Comparison of ENCODE assay signal across 8 cellular contexts in genomic region chr7:44986218-44987053, GRCh38. TPM values are rescaled to one million over a fixed set of nuclear protein-coding genes. Genes with fewer than 3 reads are reported as not detected.
A peak's percentile ranks its signal among the peaks of the same experiment; 100 is the strongest.
DNase-seq lines count a peak whose midpoint lies in the region; ATAC-seq and TF ChIP-seq lines count a peak whose summit lies in the region.

No MANE protein-coding gene starts in this region.

- peaks cover 3% of the 10 kb centered on the region for H3K36me3 ChIP-seq in kidney epithelial cell (ENCODE audit: control insufficient read depth, insufficient read depth, low read length)

- ATAC-seq in GM18909 (IDR thresholded peaks at IDR 0.05; ENCODE audit: poor library complexity, unreplicated experiment) (peak; percentile 97), HG03159 (IDR thresholded peaks at IDR 0.05; ENCODE audit: unreplicated experiment) (peak; percentile 93)

- peak overlapping the region; percentile 85 for H3K4me3 ChIP-seq in kidney epithelial cell (ENCODE audit: low read depth, low read length)

- DNase-seq in AG08395 (ENCODE audit: low spot score) (peak; percentile 92), NCI-H345 treated with DMSO at 0.1 percent for 48 hours (lab: John Stamatoyannopoulos, UW; ENCODE audit: unreplicated experiment) (peak; percentile 81), cerebellar nuclear complex (lab: John Stamatoyannopoulos, UW) (peak; percentile 56 to 82), kidney epithelial cell (ENCODE audit: low read depth) (peak; percentile 64)
- peak; percentile 97 for DNase-seq in activated CD4-positive, CD25-positive, alpha-beta regulatory T cell treated with anti-CD3 and anti-CD28 coated beads, Interleukin-2, amount 50 U/mL, for 72 hours
- peak; percentile 98 for DNase-seq in stimulated activated CD4-positive, alpha-beta T cell treated with anti-CD3 and anti-CD28 coated beads, Interleukin-15, amount 100 ng/mL, for 24 hours

- no peak for TF ChIP-seq CTCF in kidney epithelial cell (IDR thresholded peaks at IDR 0.05; ENCODE audit: insufficient read depth, low read length, poor library complexity, severe bottlenecking)

- H3K27me3 ChIP-seq in kidney epithelial cell (ENCODE audit: control insufficient read depth, insufficient read depth, low read length) = no peaks in the 10 kb centered on the region

RNA-seq across cellular contexts. Expression of gene MYO1G, which starts 7.6 kb away (rescaled TPM):
- 0.04 and 0.27 TPM in 2 replicates for total RNA-seq in kidney epithelial cell

RNA-seq across cellular contexts. Expression of gene CCM2, which starts 13.6 kb away (rescaled TPM):
- 60.2 and 70.7 TPM in 2 replicates for total RNA-seq in kidney epithelial cell

Comparison
In these comparisons a context has a peak if more than half of its experiments do, and no peak if none do; other contexts are left out.
1. Peak in every context shown above with its lines: DNase-seq, ATAC-seq and H3K4me3 ChIP-seq.